ENCODE assay signal across 9 cellular contexts in the genomic region with DNA sequence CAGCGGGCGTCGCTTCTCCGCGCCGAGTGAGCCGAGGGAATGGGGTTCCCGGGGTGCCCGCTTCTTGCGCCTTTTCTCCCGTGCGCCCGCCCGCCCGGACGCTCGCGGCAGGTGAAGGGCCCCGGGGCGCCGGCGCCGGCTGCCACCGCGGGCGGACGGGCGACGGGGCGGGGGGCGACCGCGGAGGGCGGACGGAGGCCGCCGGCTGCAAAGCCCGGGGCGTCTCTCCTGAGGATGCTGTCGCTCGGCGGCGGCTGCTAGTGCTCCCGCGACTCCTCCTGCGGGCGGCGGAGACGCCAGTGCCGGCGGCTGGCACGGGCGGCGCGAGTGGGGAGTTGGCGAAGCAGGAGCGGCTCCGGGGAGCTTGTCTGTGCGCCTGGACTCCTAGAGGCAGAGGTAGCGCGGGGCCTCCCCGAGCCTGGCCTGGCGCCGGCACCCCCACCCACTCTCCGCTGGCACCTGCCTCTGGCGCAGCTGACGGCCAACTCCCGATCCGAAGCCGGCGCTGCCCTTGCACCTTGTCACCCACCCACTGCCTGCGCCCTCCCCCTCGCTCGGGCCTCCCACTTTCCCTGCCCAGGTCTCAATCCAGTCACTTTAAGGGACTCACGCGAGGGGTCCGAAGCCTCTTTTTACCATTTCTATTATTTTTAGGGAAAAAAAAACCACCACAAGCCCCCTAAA. TPM values are rescaled to one million over a fixed set of nuclear protein-coding genes. Genes with fewer than 3 reads are reported as not detected.
DNase-seq lines count a peak whose midpoint lies in the region; ATAC-seq and TF ChIP-seq lines count a peak whose summit lies in the region.
"Had no signal": no experiment of that assay in that cellular context is flagged by ENCODE, and none has a peak within 500 bp of the region (broad histone marks: within the 10 kb centered on the region; RNA-seq: fewer than 3 reads in every experiment).

FAM20A (minus strand) TSS at position 487 of the 684 bp plus-strand sequence. CDS start 701 bp downstream, outside the sequence.

- peak; percentile 65 for ATAC-seq in left ventricle myocardium superior
- ATAC-seq in psoas muscle: peak in 3 of 4 donors; percentile 28 to 44 (median 40)
- ATAC-seq in GM21529 (IDR thresholded peaks at IDR 0.05; ENCODE audit: unreplicated experiment): no peak
- no peak for ATAC-seq in HG03108 (IDR thresholded peaks at IDR 0.05; ENCODE audit: unreplicated experiment)

- no peaks in the 10 kb centered on the region for H3K4me1 ChIP-seq in psoas muscle

- H3K27ac ChIP-seq in psoas muscle: peak within 1 kb of the TSS; percentile 61

- WGBS in psoas muscle, 3 donors: 3 to 6% (median 5%) methylated on average over 22 to 76 of the region's 77 CpGs

- peaks cover 0 to 50% (median 11%) of the 10 kb centered on the region in 3 donors for H3K27me3 ChIP-seq in psoas muscle (ENCODE audit: insufficient read depth in 3 of 3, low read length in 2 of 3)

- H3K9me3 ChIP-seq in psoas muscle: no peaks in the 10 kb centered on the region

- H3K9me3 Mint-ChIP-seq in T-helper 1 cell treated with Interleukin-12 subunit alpha and Interleukin-12 subunit beta and Interleukin-4 antibody, amounts not matched to agents 30 μg/mL and 1 μg/mL, for 36 hours: no peaks in the 10 kb centered on the region
- no peaks in the 10 kb centered on the region for H3K9me3 Mint-ChIP-seq in activated naive CD4-positive, alpha-beta T cell treated with anti-CD3 and anti-CD28 coated beads, Interleukin-2, amount 50 U/mL, for 24 hours

- peak within 1 kb of the TSS; percentile 73 for H3K4me3 ChIP-seq in psoas muscle

- no peak for DNase-seq in T-helper 1 cell
- peak; percentile 78 for DNase-seq in left ventricle myocardium superior
- peak; percentile 42 to 74 for DNase-seq in psoas muscle
- DNase-seq in superior temporal gyrus (ENCODE audit: extremely low spot score): no peak
- DNase-seq: DND-41 had no signal

- H3K4me1 Mint-ChIP-seq in T-helper 1 cell treated with Interleukin-12 subunit alpha and Interleukin-12 subunit beta and Interleukin-4 antibody, amounts not matched to agents 30 μg/mL and 1 μg/mL, for 36 hours (ENCODE audit: low read depth): peaks cover 4% of the 10 kb centered on the region
- H3K4me1 Mint-ChIP-seq in activated naive CD4-positive, alpha-beta T cell treated with anti-CD3 and anti-CD28 coated beads, Interleukin-2, amount 50 U/mL, for 24 hours: peaks cover 12% of the 10 kb centered on the region

- peaks cover 77% of the 10 kb centered on the region for H3K27me3 Mint-ChIP-seq in T-helper 1 cell treated with Interleukin-12 subunit alpha and Interleukin-12 subunit beta and Interleukin-4 antibody, amounts not matched to agents 30 μg/mL and 1 μg/mL, for 36 hours (ENCODE audit: low read depth)
- H3K27me3 Mint-ChIP-seq in activated naive CD4-positive, alpha-beta T cell treated with anti-CD3 and anti-CD28 coated beads, Interleukin-2, amount 50 U/mL, for 24 hours: peaks cover 47% of the 10 kb centered on the region

- H3K27ac Mint-ChIP-seq in T-helper 1 cell treated with Interleukin-12 subunit alpha and Interleukin-12 subunit beta and Interleukin-4 antibody, amounts not matched to agents 30 μg/mL and 1 μg/mL, for 36 hours: no peak within 1 kb of the TSS
- peak within 1 kb of the TSS; percentile 2 for H3K27ac Mint-ChIP-seq in activated naive CD4-positive, alpha-beta T cell treated with anti-CD3 and anti-CD28 coated beads, Interleukin-2, amount 50 U/mL, for 24 hours

- no peaks in the 10 kb centered on the region for H3K36me3 ChIP-seq in psoas muscle (ENCODE audit: insufficient read depth in 1 of 2, low read depth in 1 of 2)

- H3K4me3 Mint-ChIP-seq in T-helper 1 cell treated with Interleukin-12 subunit alpha and Interleukin-12 subunit beta and Interleukin-4 antibody, amounts not matched to agents 30 μg/mL and 1 μg/mL, for 36 hours: peak within 1 kb of the TSS; percentile 18
- peak within 1 kb of the TSS; percentile 62 for H3K4me3 Mint-ChIP-seq in activated naive CD4-positive, alpha-beta T cell treated with anti-CD3 and anti-CD28 coated beads, Interleukin-2, amount 50 U/mL, for 24 hours

- peaks cover 2% of the 10 kb centered on the region for H3K36me3 Mint-ChIP-seq in T-helper 1 cell treated with Interleukin-12 subunit alpha and Interleukin-12 subunit beta and Interleukin-4 antibody, amounts not matched to agents 30 μg/mL and 1 μg/mL, for 36 hours (ENCODE audit: low read depth)
- H3K36me3 Mint-ChIP-seq in activated naive CD4-positive, alpha-beta T cell treated with anti-CD3 and anti-CD28 coated beads, Interleukin-2, amount 50 U/mL, for 24 hours: peaks cover 3% of the 10 kb centered on the region

- intact Hi-C loops in left ventricle myocardium superior (cut with micrococcal nuclease) (no loop called here), psoas muscle (cut with DNase I) (no loop called here)

- no peak for TF ChIP-seq CTCF in psoas muscle (IDR thresholded peaks at IDR 0.05)

RNA-seq across cellular contexts. Expression of gene FAM20A, which starts in this region (rescaled TPM):
- 7.6 TPM for total RNA-seq in left ventricle myocardium superior
- 1 to 10 TPM; 1.1 to 7.1 (median 2.4) TPM for total RNA-seq in psoas muscle
- 1 to 10 TPM in 2 of 3 donors, under 1 TPM in 1; 0.83 to 2.1 (median 1.3) TPM for polyA plus RNA-seq in psoas muscle

Comparison
In these comparisons a context has a peak if more than half of its experiments do, and no peak if none do; other contexts are left out.
1. DNase-seq: peak in left ventricle myocardium superior (single experiment) and psoas muscle (2 of 2); none in T-helper 1 cell (0 of 5) and superior temporal gyrus (single experiment).
2. ATAC-seq: peak in left ventricle myocardium superior (single experiment) and psoas muscle (3 of 4); none in GM21529 (single experiment) and HG03108 (single experiment).